21 cellular contexts compared by ENCODE assay signal in the genomic region with DNA sequence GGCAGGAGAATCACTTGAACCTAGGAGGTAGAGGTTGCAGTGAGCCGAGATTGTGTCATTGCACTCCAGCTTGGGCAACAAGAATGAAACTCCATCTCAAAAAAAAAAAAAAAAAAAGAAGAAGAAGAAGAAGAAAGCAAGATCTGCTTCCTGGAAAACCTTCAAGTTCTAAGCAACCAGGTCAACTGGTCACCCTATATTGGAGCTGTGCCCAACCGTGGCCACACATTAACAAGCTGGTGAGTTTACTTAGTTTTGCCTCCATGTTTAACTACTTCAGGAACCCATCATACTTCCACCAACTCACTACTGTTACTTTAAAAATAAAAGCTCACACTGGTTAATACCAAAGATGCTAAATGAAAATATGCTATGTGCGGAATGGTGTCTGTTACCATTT. TPM values are rescaled to one million over a fixed set of nuclear protein-coding genes. Genes with fewer than 3 reads are reported as not detected.
DNase-seq lines count a peak whose midpoint lies in the region; ATAC-seq and TF ChIP-seq lines count a peak whose summit lies in the region.
"Had no signal": no experiment of that assay in that cellular context is flagged by ENCODE, and none has a peak within 500 bp of the region (broad histone marks: within the 10 kb centered on the region; RNA-seq: fewer than 3 reads in every experiment).

No MANE protein-coding gene starts in this region.

- no peak overlapping the region for H3K27ac ChIP-seq in spleen
- H3K27ac ChIP-seq: 22Rv1, Peyer's patch had no signal

- H3K4me1 Mint-ChIP-seq in Calu3 (ENCODE audit: low read depth, unreplicated experiment) (peaks cover 24% of the 10 kb centered on the region), T-helper 17 cell (peaks cover 13% of the 10 kb centered on the region)

- peak; percentile 66 for DNase-seq in Calu3
- no peak for DNase-seq in T-helper 17 cell
- peak; percentile 25 for DNase-seq in choroid plexus epithelial cell (ENCODE audit: low read depth)
- peak; percentile 18 for DNase-seq in spleen
- no peak for DNase-seq in anterior cingulate cortex (lab: John Stamatoyannopoulos, UW)
- DNase-seq in ACHN, result no peak
- DNase-seq: BE2C, DMS153, DND-41, GOT3, HCEC 1CT, Kasumi-1, NCI-H1105 treated with DMSO at 0.1 percent for 48 hours, NCI-H2029, NCI-H446 treated with DMSO at 0.1 percent for 48 hours, NCI-H526, Peyer's patch, SHP77 treated with DMSO at 0.1 percent for 48 hours had no signal

- TF ChIP-seq CTCF in Calu3 (IDR thresholded peaks at IDR 0.05; ENCODE audit: unreplicated experiment), result no peak
- TF ChIP-seq CTCF in choroid plexus epithelial cell (conservative IDR thresholded peaks at IDR 0.05; ENCODE audit: low read depth, low read length), result no peak
- no peak for TF ChIP-seq CTCF in spleen (IDR thresholded peaks at IDR 0.05 in 8 of 11, conservative IDR thresholded peaks at IDR 0.05 in 3 of 11)

- CTCF ChIA-PET in Calu3 (lab: Charles Lee), result interaction anchor here (0.7 to 1.6 kb wide), 4 partner anchors 11 to 398 kb away, joined by 3 to 6 read pairs (median 3); no protein-coding TSS in a partner anchor

- H3K36me3 Mint-ChIP-seq in Calu3 (ENCODE audit: insufficient read depth, unreplicated experiment) (peaks cover 24% of the 10 kb centered on the region), T-helper 17 cell (ENCODE audit: low read depth) (no peaks in the 10 kb centered on the region)

- in situ Hi-C loops in ACHN (cut with HindIII; ENCODE audit: low pct_ligation_motif_present, low pct_unique_long_range_greater_than_20kb, low sequenced_read_pairs), result no loop called here

- BruUV-seq in Calu3 (replicated peaks; lab: Mats Ljungman, UMichigan), result no TSS peak

- H3K27me3 Mint-ChIP-seq in Calu3 (ENCODE audit: unreplicated experiment) (no peaks in the 10 kb centered on the region), T-helper 17 cell (no peaks in the 10 kb centered on the region)

- no peaks in the 10 kb centered on the region for H3K9me3 ChIP-seq in T-helper 17 cell (ENCODE audit: control insufficient read depth, low read length, poor library complexity, severe bottlenecking)
- no peaks in the 10 kb centered on the region for H3K9me3 ChIP-seq in spleen
- H3K9me3 ChIP-seq: BE2C, Peyer's patch had no signal

- ATAC-seq in T-helper 17 cell, result no peak
- no peak for ATAC-seq in HG02571 (IDR thresholded peaks at IDR 0.05; ENCODE audit: unreplicated experiment)
- ATAC-seq: K562 had no signal

- no peak for TF ChIP-seq POLR2A in spleen (IDR thresholded peaks at IDR 0.05)

- intact Hi-C loops in Calu3 (cut with micrococcal nuclease; ENCODE audit: unreplicated experiment), result loop anchor here (5.0 kb wide), 1 partner anchor 33 kb away; no protein-coding TSS in a partner anchor
- intact Hi-C loops in spleen (cut with DNase I; ENCODE audit: low total_unique reads), result loop anchor here (10.0 kb wide), 1 partner anchor 406 kb away; no protein-coding TSS in a partner anchor

- H3K27me3 ChIP-seq in spleen (replicated peaks in 1 of 7), result no peaks in the 10 kb centered on the region
- H3K27me3 ChIP-seq: BE2C, Peyer's patch had no signal

- H3K9me3 Mint-ChIP-seq in Calu3 (ENCODE audit: low read depth, unreplicated experiment), result no peaks in the 10 kb centered on the region

- H3K4me1 ChIP-seq in spleen, result peaks cover 0 to 13% (median 0%) of the 10 kb centered on the region in 6 donors
- H3K4me1 ChIP-seq: BE2C had no signal

- whole genome bisulfite sequencing in spleen, 5 donors, result 83 to 90% (median 83%) methylated on average over 3 of the region's 3 CpGs

- H3K4me3 Mint-ChIP-seq in Calu3 (ENCODE audit: low read depth, unreplicated experiment), result no peak overlapping the region
- H3K4me3 Mint-ChIP-seq in T-helper 17 cell, result no peak overlapping the region

- H3K4me3 ChIP-seq in choroid plexus epithelial cell (ENCODE audit: low read depth, low read length), result no peak overlapping the region
- no peak overlapping the region for H3K4me3 ChIP-seq in spleen
- H3K4me3 ChIP-seq: K562, Peyer's patch had no signal

- H3K27ac Mint-ChIP-seq in Calu3 (ENCODE audit: unreplicated experiment) (no peak overlapping the region), T-helper 17 cell (peak overlapping the region; percentile 85)

- no peaks in the 10 kb centered on the region for H3K36me3 ChIP-seq in spleen
- H3K36me3 ChIP-seq: Peyer's patch had no signal

RNA-seq across cellular contexts. Expression of a gene that starts 12.3 kb away (rescaled TPM):
- total RNA-seq in Calu3 (2022), result 380 and 411 TPM in 2 replicates
- 100 to 1,000 TPM; 284 to 339 TPM for total RNA-seq in T-helper 17 cell
- total RNA-seq in spleen, result 100 to 1,000 TPM; 121 to 246 (median 193) TPM
- polyA plus RNA-seq in spleen, result 100 to 1,000 TPM; 142 to 354 (median 228) TPM

RNA-seq across cellular contexts. Expression of a gene that starts 36.8 kb away (rescaled TPM):
- total RNA-seq in Calu3 (2022) (242 and 260 TPM in 2 replicates), T-helper 17 cell (100 to 1,000 TPM; 233 to 239 TPM), spleen (100 to 1,000 TPM in 6 of 7 donors, 10 to 100 TPM in 1; 94.3 to 175 (median 107) TPM)
- 10 to 100 TPM; 23.5 to 35.5 (median 33.6) TPM for polyA plus RNA-seq in spleen

Comparison
In these comparisons a context has a peak if more than half of its experiments do, and no peak if none do; other contexts are left out.
1. DNase-seq: peak in Calu3 (single experiment), choroid plexus epithelial cell (single experiment) and spleen (single experiment); none in T-helper 17 cell (0 of 3), anterior cingulate cortex (0 of 58) and ACHN (single experiment).